In genomic region chr12:55713721-55714120, GRCh38 we compare ENCODE assay signal across 11 cellular contexts. TPM values are rescaled to one million over a fixed set of nuclear protein-coding genes. Genes with fewer than 3 reads are reported as not detected.
DNase-seq lines count a peak whose midpoint lies in the region; ATAC-seq and TF ChIP-seq lines count a peak whose summit lies in the region.
"Had no signal": no experiment of that assay in that cellular context is flagged by ENCODE, and none has a peak within 500 bp of the region (broad histone marks: within the 10 kb centered on the region; RNA-seq: fewer than 3 reads in every experiment).

No MANE protein-coding gene starts in this region.

- DNase-seq in CD4-positive, alpha-beta T cell = no peak
- DNase-seq in PC-3 (peak; percentile 94), fibroblast of gingiva (ENCODE audit: low read depth) (peak; percentile 86), osteoblast (ENCODE audit: insufficient read length, low spot score, missing footprints) (peak; percentile 97), retina (no peak), NCI-H1105 (lab: John Stamatoyannopoulos, UW) (no peak), HuH-7.5 (ENCODE audit: low spot score) (no peak)
- DNase-seq: NCI-H510A, nephron progenitor cell had no signal

- no peak overlapping the region for H3K27ac Mint-ChIP-seq in CD4-positive, alpha-beta T cell
- H3K27ac Mint-ChIP-seq: nephron progenitor cell; stimulated activated effector memory CD8-positive, alpha-beta T cell treated with anti-CD3 and anti-CD28 coated beads, Interleukin-12 subunit alpha, Interleukin-12 subunit beta, amount 100 ng/mL, for 72 hours had no signal

- H3K36me3 ChIP-seq in PC-3 (ENCODE audit: low read depth, low read length) (no peaks in the 10 kb centered on the region), osteoblast (ENCODE audit: insufficient read depth, low read length) (no peaks in the 10 kb centered on the region)

- H3K79me2 ChIP-seq in PC-3 (ENCODE audit: low read length) = no peaks in the 10 kb centered on the region
- H3K79me2 ChIP-seq in osteoblast (ENCODE audit: insufficient read depth, low read length) = no peaks in the 10 kb centered on the region

- H3K4me1 ChIP-seq in PC-3 (ENCODE audit: insufficient read depth, low read length) (peaks cover 40% of the 10 kb centered on the region), osteoblast (ENCODE audit: insufficient read depth, low read length) (peaks cover 64% of the 10 kb centered on the region)

- H4K20me1 ChIP-seq in PC-3 (ENCODE audit: low read length) (no peaks in the 10 kb centered on the region), osteoblast (ENCODE audit: insufficient read depth, low read length) (no peaks in the 10 kb centered on the region)

- peaks cover 13% of the 10 kb centered on the region for H3K36me3 Mint-ChIP-seq in CD4-positive, alpha-beta T cell (ENCODE audit: low read depth)

- no peaks in the 10 kb centered on the region for H3K9me3 ChIP-seq in CD4-positive, alpha-beta T cell (ENCODE audit: control insufficient read depth, low read length)
- H3K9me3 ChIP-seq in PC-3 (ENCODE audit: low read length) (no peaks in the 10 kb centered on the region), osteoblast (ENCODE audit: low read depth, low read length) (no peaks in the 10 kb centered on the region)

- no peaks in the 10 kb centered on the region for H3F3A ChIP-seq in PC-3 (ENCODE audit: low read length, unreplicated experiment)

- no peak overlapping the region for H2AFZ ChIP-seq in PC-3 (ENCODE audit: low read length)
- H2AFZ ChIP-seq in osteoblast (ENCODE audit: low read length) = no peak overlapping the region

- intact Hi-C loops in CD4-positive, alpha-beta T cell (cut with DNase I, micrococcal nuclease) = no loop called here
- intact Hi-C loops in PC-3 (cut with micrococcal nuclease) = no loop called here

- H3K9me2 ChIP-seq in PC-3 (replicated peaks; ENCODE audit: low read length) = no peaks in the 10 kb centered on the region

- BruUV-seq in PC-3 (replicated peaks; lab: Mats Ljungman, UMichigan) = no TSS peak

- H3K4me3 Mint-ChIP-seq in CD4-positive, alpha-beta T cell = peak overlapping the region; percentile 36
- H3K4me3 Mint-ChIP-seq: nephron progenitor cell; stimulated activated effector memory CD8-positive, alpha-beta T cell treated with anti-CD3 and anti-CD28 coated beads, Interleukin-12 subunit alpha, Interleukin-12 subunit beta, amount 100 ng/mL, for 72 hours had no signal

- POLR2A ChIA-PET in CD4-positive, alpha-beta T cell (lab: Charles Lee) = no interaction called here
- POLR2A ChIA-PET in PC-3 (lab: Charles Lee; ENCODE audit: unreplicated experiment) = no interaction called here

- H3K4me3 ChIP-seq in PC-3 (ENCODE audit: low read length) (no peak overlapping the region), osteoblast (ENCODE audit: insufficient read depth, low read length) (no peak overlapping the region)

- no peak for TF ChIP-seq CTCF in CD4-positive, alpha-beta T cell (IDR thresholded peaks at IDR 0.05)
- TF ChIP-seq CTCF in PC-3 (conservative IDR thresholded peaks at IDR 0.05; ENCODE audit: low read depth, low read length) = no peak
- no peak for TF ChIP-seq CTCF in osteoblast (IDR thresholded peaks at IDR 0.05; ENCODE audit: extremely low read depth, low read depth, low read length)

- no peak for ATAC-seq in CD4-positive, alpha-beta T cell (ENCODE audit: poor library complexity)
- ATAC-seq in PC-3 (peak; percentile 6), GM21723 (IDR thresholded peaks at IDR 0.05; ENCODE audit: unreplicated experiment) (no peak)
- ATAC-seq: stimulated activated effector memory CD8-positive, alpha-beta T cell treated with anti-CD3 and anti-CD28 coated beads, Interleukin-12 subunit alpha, Interleukin-12 subunit beta, amount 100 ng/mL, for 72 hours had no signal

- H3K4me2 ChIP-seq in PC-3 (ENCODE audit: low read length) (peak overlapping the region; percentile 27), osteoblast (ENCODE audit: insufficient read depth, low read length) (peak overlapping the region; percentile 36)

- H3K9me3 Mint-ChIP-seq in CD4-positive, alpha-beta T cell = no peaks in the 10 kb centered on the region
- H3K9me3 Mint-ChIP-seq: nephron progenitor cell; stimulated activated effector memory CD8-positive, alpha-beta T cell treated with anti-CD3 and anti-CD28 coated beads, Interleukin-12 subunit alpha, Interleukin-12 subunit beta, amount 100 ng/mL, for 72 hours had no signal

- H3K27ac ChIP-seq in CD4-positive, alpha-beta T cell (ENCODE audit: low read depth, low read length) = no peak overlapping the region
- no peak overlapping the region for H3K27ac ChIP-seq in PC-3 (ENCODE audit: low read length)
- H3K27ac ChIP-seq in osteoblast (ENCODE audit: low read depth, low read length) = peak overlapping the region; percentile 71

- no peaks in the 10 kb centered on the region for H3K27me3 ChIP-seq in CD4-positive, alpha-beta T cell (ENCODE audit: control insufficient read depth, insufficient read depth, low read length)
- H3K27me3 ChIP-seq in PC-3 (ENCODE audit: low read length) (no peaks in the 10 kb centered on the region), osteoblast (ENCODE audit: insufficient read depth, low read length) (no peaks in the 10 kb centered on the region)

- peaks cover 16% of the 10 kb centered on the region for H3K27me3 Mint-ChIP-seq in CD4-positive, alpha-beta T cell

- peaks cover 40% of the 10 kb centered on the region for H3K4me1 Mint-ChIP-seq in CD4-positive, alpha-beta T cell (ENCODE audit: low read depth)

- CTCF ChIA-PET in CD4-positive, alpha-beta T cell (lab: Charles Lee) = no interaction called here
- CTCF ChIA-PET in PC-3 (lab: Charles Lee) = no interaction called here

- no peak overlapping the region for H3K9ac ChIP-seq in PC-3 (ENCODE audit: low read length)

RNA-seq across cellular contexts. Expression of gene BLOC1S1, which starts 2.1 kb away (rescaled TPM):
- total RNA-seq in CD4-positive, alpha-beta T cell = 10 to 100 TPM; 34.8 to 36.9 TPM
- total RNA-seq in PC-3 (2014; rRNA removed) = 63.5 and 90.8 TPM in 2 replicates
- total RNA-seq in osteoblast = 46.0 and 59.4 TPM in 2 replicates

RNA-seq across cellular contexts. Expression of gene ITGA7, which starts 6.0 kb away (rescaled TPM):
- 1 to 10 TPM; 1.2 to 1.6 TPM for total RNA-seq in CD4-positive, alpha-beta T cell
- total RNA-seq in PC-3 (2014; rRNA removed) (4.4 and 9.7 TPM in 2 replicates), osteoblast (22.4 and 24.8 TPM in 2 replicates)

RNA-seq across cellular contexts. Expression of gene RDH5, which starts 6.5 kb away (rescaled TPM):
- 1 to 10 TPM; 8.8 TPM for total RNA-seq in CD4-positive, alpha-beta T cell
- 4.6 and 5.1 TPM in 2 replicates for total RNA-seq in PC-3 (2014; rRNA removed)
- 27.7 and 32.2 TPM in 2 replicates for total RNA-seq in osteoblast

RNA-seq across cellular contexts. Expression of gene CD63, which starts 15.1 kb away (rescaled TPM):
- total RNA-seq in CD4-positive, alpha-beta T cell = 10 to 100 TPM; 34.0 to 36.4 TPM
- total RNA-seq in PC-3 (2014; rRNA removed) (784 and 869 TPM in 2 replicates), osteoblast (3,072 and 3,128 TPM in 2 replicates)

RNA-seq across cellular contexts. Expression of gene GDF11, which starts 29.2 kb away (rescaled TPM):
- total RNA-seq in CD4-positive, alpha-beta T cell = 1 to 10 TPM; 4.4 to 6.6 TPM
- total RNA-seq in PC-3 (2014; rRNA removed) = 7.1 and 17.4 TPM in 2 replicates
- 4.1 and 4.3 TPM in 2 replicates for total RNA-seq in osteoblast

Comparison
In these comparisons a context has a peak if more than half of its experiments do, and no peak if none do; other contexts are left out.
1. DNase-seq: peak in PC-3 (single experiment), fibroblast of gingiva (single experiment) and osteoblast (single experiment); none in CD4-positive, alpha-beta T cell (0 of 10), retina (single experiment), NCI-H1105 (single experiment) and HuH-7.5 (single experiment).